27 cellular contexts compared by ENCODE assay signal in genomic region chr16:64900029-64900428, GRCh38.
"Had no signal": no experiment of that assay in that cellular context is flagged by ENCODE, and none has a peak within 500 bp of the region (broad histone marks: within the 10 kb centered on the region; RNA-seq: fewer than 3 reads in every experiment).

No MANE protein-coding gene starts in this region.

- H3K27me3 ChIP-seq: heart right ventricle, neutrophil, right atrium auricular region, suprapubic skin, transverse colon, vagina had no signal

- H3K4me3 ChIP-seq: coronary artery, heart right ventricle, left ventricle myocardium inferior, lower lobe of right lung, prostate gland, right atrium auricular region, skin epidermis, suprapubic skin, transverse colon, vagina had no signal

- H3K27ac Mint-ChIP-seq: immature natural killer cell; natural killer cell; stimulated activated naive CD8-positive, alpha-beta T cell treated with anti-CD3 and anti-CD28 coated beads, Interleukin-15, amount 100 ng/mL, for 72 hours had no signal

- H3K36me3 Mint-ChIP-seq: immature natural killer cell, natural killer cell had no signal

- H3K4me1 Mint-ChIP-seq: immature natural killer cell; natural killer cell; neural crest cell; stimulated activated naive CD8-positive, alpha-beta T cell treated with anti-CD3 and anti-CD28 coated beads, Interleukin-15, amount 100 ng/mL, for 72 hours had no signal

- H3K27me3 Mint-ChIP-seq: stimulated activated naive CD8-positive, alpha-beta T cell treated with anti-CD3 and anti-CD28 coated beads, Interleukin-15, amount 100 ng/mL, for 72 hours had no signal

- DNase-seq: dermis blood vessel endothelial cell; foreskin melanocyte; glutamatergic neuron; heart right ventricle; hypothalamus; immature natural killer cell; islet precursor cell; kidney glomerular epithelial cell; left colon; left ventricle myocardium inferior; lower lobe of right lung; natural killer cell; stimulated activated CD4-positive, alpha-beta T cell treated with anti-CD3 and anti-CD28 coated beads, Interleukin-15, amount 100 ng/mL, for 24 hours; stimulated activated CD4-positive, alpha-beta T cell treated with anti-CD3 and anti-CD28 coated beads, Interleukin-2, amount 100 ng/mL, for 48 hours; stimulated activated naive CD4-positive, alpha-beta T cell; stimulated activated naive CD8-positive, alpha-beta T cell treated with anti-CD3 and anti-CD28 coated beads, Interleukin-15, amount 100 ng/mL, for 72 hours; transverse colon had no signal

- H3K4me1 ChIP-seq: lower lobe of right lung, prostate gland, right atrium auricular region, transverse colon, vagina had no signal

- H3K9me3 ChIP-seq: left ventricle myocardium inferior, lower lobe of right lung, neutrophil, prostate gland, right atrium auricular region, suprapubic skin, transverse colon, vagina had no signal

- H3K4me3 Mint-ChIP-seq: immature natural killer cell; natural killer cell; neural crest cell; stimulated activated naive CD8-positive, alpha-beta T cell treated with anti-CD3 and anti-CD28 coated beads, Interleukin-15, amount 100 ng/mL, for 72 hours had no signal

- H3K36me3 ChIP-seq: heart right ventricle, left ventricle myocardium inferior, lower lobe of right lung, neutrophil, prostate gland, right atrium auricular region, suprapubic skin, transverse colon, vagina had no signal

- H3K27ac ChIP-seq: coronary artery, epithelial cell of prostate, left ventricle myocardium inferior, lower lobe of right lung, neutrophil, prostate gland, right atrium auricular region, suprapubic skin, transverse colon, vagina had no signal

- ATAC-seq: esophagus mucosa; heart right ventricle; left colon; lower lobe of right lung; natural killer cell; stimulated activated naive CD8-positive, alpha-beta T cell treated with anti-CD3 and anti-CD28 coated beads, Interleukin-15, amount 100 ng/mL, for 72 hours had no signal
